ENCODE assay signal across 18 cellular contexts in the genomic region with DNA sequence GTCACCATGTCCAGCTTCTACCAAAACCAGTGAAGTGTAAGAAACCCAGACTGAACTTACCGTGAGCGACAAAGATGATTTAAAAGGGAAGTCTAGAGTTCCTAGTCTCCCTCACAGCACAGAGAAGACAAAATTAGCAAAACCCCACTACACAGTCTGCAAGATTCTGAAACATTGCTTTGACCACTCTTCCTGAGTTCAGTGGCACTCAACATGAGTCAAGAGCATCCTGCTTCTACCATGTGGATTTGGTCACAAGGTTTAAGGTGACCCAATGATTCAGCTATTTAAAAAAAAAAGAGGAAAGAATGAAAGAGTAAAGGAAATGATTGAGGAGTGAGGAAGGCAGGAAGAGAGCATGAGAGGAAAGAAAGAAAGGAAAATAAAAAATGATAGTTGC. TPM values are rescaled to one million over a fixed set of nuclear protein-coding genes. Genes with fewer than 3 reads are reported as not detected.
A peak's percentile ranks its signal among the peaks of the same experiment; 100 is the strongest.
DNase-seq lines count a peak whose midpoint lies in the region; ATAC-seq, FAIRE-seq and TF ChIP-seq lines count a peak whose summit lies in the region.
"Had no signal": no experiment of that assay in that cellular context is flagged by ENCODE, and none has a peak within 500 bp of the region (broad histone marks: within the 10 kb centered on the region; RNA-seq: fewer than 3 reads in every experiment).

No MANE protein-coding gene starts in this region.

- TF ChIP-seq CTCF in OCI-LY1 (IDR thresholded peaks at IDR 0.05; ENCODE audit: low read length) (no peak), endothelial cell of umbilical vein (IDR thresholded peaks at IDR 0.05; ENCODE audit: extremely low read depth in 1 of 2, insufficient read depth in 1 of 2, low read depth in 1 of 2, low read length in 2 of 2) (no peak), GM13977 (IDR thresholded peaks at IDR 0.05; ENCODE audit: extremely low read depth, insufficient read depth, missing control alignments) (no peak), WERI-Rb-1 (IDR thresholded peaks at IDR 0.05; ENCODE audit: low read depth, low read length) (no peak)

- no peak overlapping the region for H3K9ac ChIP-seq in OCI-LY1 (ENCODE audit: low read length)
- no peak overlapping the region for H3K9ac ChIP-seq in endothelial cell of umbilical vein (replicated peaks; ENCODE audit: extremely low read depth, insufficient read depth, low read length)

- H3K9me3 ChIP-seq in OCI-LY1 (ENCODE audit: low read length) (no peaks in the 10 kb centered on the region), endothelial cell of umbilical vein (replicated peaks; ENCODE audit: control insufficient read depth, insufficient read depth, low read length) (no peaks in the 10 kb centered on the region), WERI-Rb-1 (ENCODE audit: severe bottlenecking) (no peaks in the 10 kb centered on the region)
- H3K9me3 ChIP-seq: heart right ventricle had no signal

- H3K9me1 ChIP-seq in endothelial cell of umbilical vein (replicated peaks; ENCODE audit: control insufficient read depth, extremely low read depth, insufficient read depth, low read length): no peaks in the 10 kb centered on the region

- TF ChIP-seq POLR2A in endothelial cell of umbilical vein (IDR thresholded peaks at IDR 0.05; ENCODE audit: low read depth, low read length): no peak

- intact Hi-C loops in endothelial cell of umbilical vein (cut with micrococcal nuclease): no loop called here

- DNase-seq in Caki2 (ENCODE audit: low read depth): peak; percentile 25
- DNase-seq in endothelial cell of umbilical vein (ENCODE audit: low read depth, low spot score): no peak
- DNase-seq in GM13977 (ENCODE audit: low spot score): no peak
- no peak for DNase-seq in WERI-Rb-1
- DNase-seq: Calu3, heart right ventricle, NCI-H1417 treated with DMSO at 0.1 percent for 48 hours, NCI-H69, nephron progenitor cell, SHP77 had no signal

- no peak overlapping the region for H3K4me2 ChIP-seq in OCI-LY1 (ENCODE audit: low read length)
- H3K4me2 ChIP-seq in endothelial cell of umbilical vein (ENCODE audit: insufficient read depth, low read length): no peak overlapping the region

- H3K27ac ChIP-seq in OCI-LY1 (ENCODE audit: low read depth, low read length, poor library complexity, severe bottlenecking) (peak overlapping the region; percentile 98), endothelial cell of umbilical vein (ENCODE audit: insufficient read depth, low read depth, low read length) (no peak overlapping the region), WERI-Rb-1 (no peak overlapping the region)
- H3K27ac ChIP-seq: cardiac muscle cell, heart right ventricle, VCaP had no signal

- H3K27me3 ChIP-seq in OCI-LY1 (ENCODE audit: insufficient read depth, low read length) (no peaks in the 10 kb centered on the region), endothelial cell of umbilical vein (ENCODE audit: control insufficient read depth in 2 of 2, insufficient read depth in 2 of 2, low read length in 2 of 2) (no peaks in the 10 kb centered on the region), WERI-Rb-1 (ENCODE audit: insufficient read depth, low read depth, severe bottlenecking) (peaks cover 83% of the 10 kb centered on the region)
- H3K27me3 ChIP-seq: cardiac muscle cell, heart right ventricle had no signal

- no peak overlapping the region for H2AFZ ChIP-seq in OCI-LY1 (ENCODE audit: low read length)
- H2AFZ ChIP-seq in endothelial cell of umbilical vein (ENCODE audit: low read depth, low read length): no peak overlapping the region

- H3K36me3 ChIP-seq in OCI-LY1 (ENCODE audit: insufficient read depth, low read length) (peaks cover 81% of the 10 kb centered on the region), endothelial cell of umbilical vein (ENCODE audit: control insufficient read depth in 2 of 2, extremely low read depth in 1 of 2, insufficient read depth in 2 of 2, low read length in 2 of 2) (no peaks in the 10 kb centered on the region), WERI-Rb-1 (no peaks in the 10 kb centered on the region)
- H3K36me3 ChIP-seq: cardiac muscle cell had no signal

- H3K4me1 ChIP-seq in OCI-LY1 (ENCODE audit: insufficient read depth, low read length, severe bottlenecking) (peaks cover 65% of the 10 kb centered on the region), endothelial cell of umbilical vein (ENCODE audit: control insufficient read depth, extremely low read depth, insufficient read depth, low read length) (no peaks in the 10 kb centered on the region)

- CTCF ChIA-PET in endothelial cell of umbilical vein (lab: Charles Lee): no interaction called here

- H4K20me1 ChIP-seq in OCI-LY1 (ENCODE audit: insufficient read depth, low read length): no peaks in the 10 kb centered on the region
- no peaks in the 10 kb centered on the region for H4K20me1 ChIP-seq in endothelial cell of umbilical vein (replicated peaks; ENCODE audit: control insufficient read depth, extremely low read depth, insufficient read depth, low read length)

- H3K4me3 ChIP-seq in OCI-LY1 (ENCODE audit: low read depth, low read length, poor library complexity, severe bottlenecking): no peak overlapping the region
- no peak overlapping the region for H3K4me3 ChIP-seq in endothelial cell of umbilical vein (replicated peaks in 1 of 3; ENCODE audit: insufficient read depth in 1 of 3, low read depth in 1 of 3, low read length in 3 of 3)
- H3K4me3 ChIP-seq in WERI-Rb-1 (ENCODE audit: low read depth, low read length): no peak overlapping the region
- H3K4me3 ChIP-seq: cardiac muscle cell, heart right ventricle had no signal

- no peak for FAIRE-seq in endothelial cell of umbilical vein (lab: Jason Lieb, UNC)
- FAIRE-seq: endometrium, H1, HepG2 had no signal

- no TSS peak for BruUV-seq in endothelial cell of umbilical vein (replicated peaks; lab: Mats Ljungman, UMichigan)

- no peaks in the 10 kb centered on the region for H3K9me2 ChIP-seq in OCI-LY1 (ENCODE audit: low read depth, low read length)

- H3K79me2 ChIP-seq in OCI-LY1 (ENCODE audit: insufficient read depth, low read length): no peaks in the 10 kb centered on the region
- H3K79me2 ChIP-seq in endothelial cell of umbilical vein (ENCODE audit: control insufficient read depth, insufficient read depth, low read length): no peaks in the 10 kb centered on the region

- no peaks in the 10 kb centered on the region for H3F3A ChIP-seq in OCI-LY1 (ENCODE audit: insufficient read depth, low read length)

- POLR2A ChIA-PET in endothelial cell of umbilical vein (lab: Charles Lee): no interaction called here

- ATAC-seq in GM18519 (IDR thresholded peaks at IDR 0.05; ENCODE audit: low FRiP score, unreplicated experiment): peak; percentile 71
- no peak for ATAC-seq in HG03135 (IDR thresholded peaks at IDR 0.05; ENCODE audit: unreplicated experiment)
- ATAC-seq: HepG2 had no signal

- dilution Hi-C loops in endothelial cell of umbilical vein (cut with MboI; ENCODE audit: extremely low pct_ligation_motif_present, low sequenced_read_pairs): no loop called here

- in situ Hi-C loops in Caki2 (cut with HindIII; ENCODE audit: low pct_unique_long_range_greater_than_20kb, low sequenced_read_pairs): no loop called here
- in situ Hi-C loops in GM13977 (cut with MboI; ENCODE audit: low pct_unique_long_range_greater_than_20kb, low sequenced_read_pairs, unreplicated experiment): no loop called here

TF ChIP-seq in endothelial cell of umbilical vein, 7 proteins besides CTCF, POLR2A, EP300 and RAD21:
- TF ChIP-seq GATA2 (IDR thresholded peaks at IDR 0.05; ENCODE audit: insufficient read depth, insufficient read length, low read depth, low read length) (no peak), MYC (IDR thresholded peaks at IDR 0.05; ENCODE audit: low read depth, low read length) (no peak), FOS (IDR thresholded peaks at IDR 0.05; ENCODE audit: borderline replicate concordance, insufficient read depth, low read length) (peak; percentile 37), POLR2AphosphoS5 (IDR thresholded peaks at IDR 0.05; ENCODE audit: insufficient read depth, low read depth, low read length) (no peak), JUN (IDR thresholded peaks at IDR 0.05; ENCODE audit: borderline replicate concordance, insufficient read depth, insufficient read length, low read depth) (no peak), EZH2 (IDR thresholded peaks at IDR 0.05; ENCODE audit: borderline replicate concordance, low read depth, low read length, severe bottlenecking) (no peak)
- TF ChIP-seq, protein P1, sequence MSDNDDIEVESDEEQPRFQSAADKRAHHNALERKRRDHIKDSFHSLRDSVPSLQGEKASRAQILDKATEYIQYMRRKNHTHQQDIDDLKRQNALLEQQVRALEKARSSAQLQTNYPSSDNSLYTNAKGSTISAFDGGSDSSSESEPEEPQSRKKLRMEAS (IDR thresholded peaks at IDR 0.05; ENCODE audit: insufficient read depth, insufficient read length): no peak

RNA-seq across cellular contexts. Expression of a gene that starts 19.8 kb away (rescaled TPM):
- total RNA-seq in Caki2 (2014; rRNA removed; shearing (Covaris generic); ENCODE audit: low replicate concordance): 0.07 TPM in 1 of 2 replicates, not detected in the other
- total RNA-seq in endothelial cell of umbilical vein: 1.2 TPM in 2 replicates
- 1.0 and 1.2 TPM in 2 replicates for polyA plus RNA-seq in endothelial cell of umbilical vein
- polyA plus RNA-seq in endothelial cell of umbilical vein (2011; cell fraction: cytosol; rRNA removed): 1.4 and 1.9 TPM in 2 replicates
- 2.9 and 3.5 TPM in 2 replicates for polyA plus RNA-seq in endothelial cell of umbilical vein (2011; cell fraction: nucleus; rRNA removed)
- polyA plus RNA-seq in endothelial cell of umbilical vein (2012): 6.5 and 7.6 TPM in 2 replicates
- polyA minus RNA-seq in endothelial cell of umbilical vein: 1.8 and 2.4 TPM in 2 replicates
- polyA minus RNA-seq in endothelial cell of umbilical vein (2011; cell fraction: cytosol; rRNA and poly(A)+ RNA removed): 0.61 TPM
- 1.9 and 2.4 TPM in 2 replicates for polyA minus RNA-seq in endothelial cell of umbilical vein (2011; cell fraction: nucleus; rRNA and poly(A)+ RNA removed)
- total RNA-seq: cardiac muscle cell, H1, HepG2 had no signal
- polyA plus RNA-seq: cardiac muscle cell, H1, HepG2 had no signal
